10 cellular contexts compared by ENCODE assay signal in genomic region chr2:10041711-10042110, GRCh38. TPM values are rescaled to one million over a fixed set of nuclear protein-coding genes. Genes with fewer than 3 reads are reported as not detected.
DNase-seq lines count a peak whose midpoint lies in the region; ATAC-seq and TF ChIP-seq lines count a peak whose summit lies in the region.
"Had no signal": no experiment of that assay in that cellular context is flagged by ENCODE, and none has a peak within 500 bp of the region (broad histone marks: within the 10 kb centered on the region; RNA-seq: fewer than 3 reads in every experiment).

No MANE protein-coding gene starts in this region.

- H4K91ac ChIP-seq in neuronal stem cell (ENCODE audit: low read depth, low read length, poor library complexity): no peak overlapping the region

- H2AK5ac ChIP-seq in neuronal stem cell (ENCODE audit: low read depth, low read length): peak overlapping the region; percentile 77

- no peak overlapping the region for H2BK120ac ChIP-seq in neuronal stem cell (ENCODE audit: low read depth, low read length)

- H3K14ac ChIP-seq in neuronal stem cell (ENCODE audit: low read length): no peak overlapping the region

- H3K36me3 ChIP-seq in right atrium auricular region: peaks cover 8% of the 10 kb centered on the region
- peaks cover 0 to 16% of the 10 kb centered on the region in 2 donors for H3K36me3 ChIP-seq in neuronal stem cell (replicated peaks in 1 of 2; ENCODE audit: control insufficient read depth in 2 of 2, insufficient read depth in 2 of 2, low read length in 2 of 2)

- DNase-seq in right atrium auricular region (ENCODE audit: low spot score) (no peak), Right ventricle myocardium inferior (ENCODE audit: missing footprints) (no peak), fibroblast of villous mesenchyme (ENCODE audit: low read depth) (no peak), neuronal stem cell (ENCODE audit: low spot score) (no peak), midbrain (lab: John Stamatoyannopoulos, UW) (no peak), RPMI8226 (no peak), iPS-NIHi7 (ENCODE audit: extremely low spot score) (no peak)
- DNase-seq: foreskin melanocyte had no signal

- H3K9me3 ChIP-seq in right atrium auricular region: no peaks in the 10 kb centered on the region
- peaks cover 6 to 12% of the 10 kb centered on the region in 2 donors for H3K9me3 ChIP-seq in neuronal stem cell (replicated peaks in 1 of 2; ENCODE audit: control insufficient read depth in 2 of 2, insufficient read depth in 1 of 2, low read depth in 1 of 2, low read length in 2 of 2)
- H3K9me3 ChIP-seq: mucosa of descending colon had no signal

- H3K27me3 ChIP-seq in right atrium auricular region (no peaks in the 10 kb centered on the region), neuronal stem cell (ENCODE audit: control insufficient read depth in 3 of 3, insufficient read depth in 3 of 3, low read depth in 1 of 3, low read length in 3 of 3) (peaks cover 0 to 12% (median 0%) of the 10 kb centered on the region in 3 experiments)

- H3K4me3 ChIP-seq in right atrium auricular region (no peak overlapping the region), fibroblast of villous mesenchyme (ENCODE audit: low read depth, low read length) (peak overlapping the region; percentile 66), neuronal stem cell (ENCODE audit: low read length in 2 of 2) (no peak overlapping the region)
- H3K4me3 ChIP-seq: mucosa of descending colon had no signal

- H2BK5ac ChIP-seq in neuronal stem cell (ENCODE audit: low read length): no peak overlapping the region

- intact Hi-C loops in Right ventricle myocardium inferior (cut with DNase I): loop anchor here (2.0 to 10.0 kb wide), 3 partner anchors 33 to 487 kb away; partner anchors contain the start of gene ADAM17

- peaks cover 0 to 75% of the 10 kb centered on the region in 2 donors for H3K4me1 ChIP-seq in right atrium auricular region
- H3K4me1 ChIP-seq in neuronal stem cell (ENCODE audit: control insufficient read depth in 2 of 2, insufficient read depth in 1 of 2, low read depth in 1 of 2, low read length in 2 of 2): peaks cover 3 to 10% of the 10 kb centered on the region in 2 donors

- H3K23ac ChIP-seq in neuronal stem cell (ENCODE audit: low read depth, low read length, poor library complexity): peak overlapping the region; percentile 59

- TF ChIP-seq CTCF in right atrium auricular region (IDR thresholded peaks at IDR 0.05) (no peak), fibroblast of villous mesenchyme (IDR thresholded peaks at IDR 0.05; ENCODE audit: insufficient read depth, low read depth, low read length) (no peak)

- H2AFZ ChIP-seq in neuronal stem cell (ENCODE audit: low read length): no peak overlapping the region

- whole genome bisulfite sequencing in neuronal stem cell (ENCODE audit: extremely low coverage in 2 of 2, insufficient read length in 2 of 2, insufficient replicate concordance in 1 of 2), 2 donors: no CpG with 5 or more reads among the region's 14 CpGs

- H2BK15ac ChIP-seq in neuronal stem cell (ENCODE audit: low read length): no peak overlapping the region

- H2BK12ac ChIP-seq in neuronal stem cell (ENCODE audit: low read length): no peak overlapping the region

- H3K18ac ChIP-seq in neuronal stem cell (ENCODE audit: low read length): peak overlapping the region; percentile 60

- H3K4me2 ChIP-seq in neuronal stem cell (ENCODE audit: insufficient read depth, low read length, poor library complexity, severe bottlenecking): no peak overlapping the region

- H3K9ac ChIP-seq in neuronal stem cell (ENCODE audit: low read depth, low read length, poor library complexity): no peak overlapping the region

- no peak overlapping the region for H4K8ac ChIP-seq in neuronal stem cell (ENCODE audit: low read depth, low read length)

- peaks cover 4% of the 10 kb centered on the region for H3K79me1 ChIP-seq in neuronal stem cell (ENCODE audit: low read depth, low read length)

- no peak overlapping the region for H3K4ac ChIP-seq in neuronal stem cell (ENCODE audit: low read length)

- ATAC-seq in Right ventricle myocardium inferior: no peak
- no peak for ATAC-seq in HG03521 (IDR thresholded peaks at IDR 0.05; ENCODE audit: unreplicated experiment)
- ATAC-seq: mucosa of descending colon had no signal

- H3K27ac ChIP-seq in right atrium auricular region (peak overlapping the region; percentile 90 to 97), neuronal stem cell (replicated peaks; ENCODE audit: low read length) (no peak overlapping the region)

RNA-seq across cellular contexts. Expression of gene KLF11, which starts 1.6 kb away (rescaled TPM):
- total RNA-seq in right atrium auricular region (10 to 100 TPM; 18.8 to 30.6 TPM), Right ventricle myocardium inferior (28.2 TPM), fibroblast of villous mesenchyme (6.9 and 9.7 TPM in 2 replicates)
- polyA plus RNA-seq in neuronal stem cell (2013, experiment 1 of 2): 3.0 TPM
- 2.9 TPM for polyA plus RNA-seq in neuronal stem cell (2013, experiment 2 of 2)

RNA-seq across cellular contexts. Expression of gene CYS1, which starts 38.5 kb away (rescaled TPM):
- total RNA-seq in right atrium auricular region (1 to 10 TPM; 4.8 to 5.9 TPM), Right ventricle myocardium inferior (3.2 TPM), fibroblast of villous mesenchyme (1.6 and 2.2 TPM in 2 replicates)
- polyA plus RNA-seq in neuronal stem cell (2013, experiment 1 of 2): 0.26 TPM
- 0.24 TPM for polyA plus RNA-seq in neuronal stem cell (2013, experiment 2 of 2)
